Comparison of ENCODE assay signal across 8 cellular contexts in genomic region chr20:21302645-21303060, GRCh38. TPM values are rescaled to one million over a fixed set of nuclear protein-coding genes. Genes with fewer than 3 reads are reported as not detected.
DNase-seq lines count a peak whose midpoint lies in the region; ATAC-seq and TF ChIP-seq lines count a peak whose summit lies in the region.

No MANE protein-coding gene starts in this region.

- no peaks in the 10 kb centered on the region; the same call in 1 of the 2 replicates for H3K36me3 ChIP-seq in HUES64 (ENCODE audit: insufficient read depth, low read length)

- peak overlapping the region; percentile 97 for H3K27ac Mint-ChIP-seq in central memory CD8-positive, alpha-beta T cell (ENCODE audit: low read depth)
- H3K27ac Mint-ChIP-seq in mesothelial cell of epicardium = peak overlapping the region; percentile 70

- TF ChIP-seq CTCF in mesothelial cell of epicardium (IDR thresholded peaks at IDR 0.05; ENCODE audit: unreplicated experiment) = no peak

- no peaks in the 10 kb centered on the region for H3K27me3 ChIP-seq in HUES64 (ENCODE audit: insufficient read depth, low read length)

- peak overlapping the region; percentile 95 for H3K4me3 ChIP-seq in HUES64 (ENCODE audit: low read length)

- peak; percentile 28 for DNase-seq in DMS79 treated with DMSO at 0.1 percent for 48 hours (lab: John Stamatoyannopoulos, UW)
- no peak for DNase-seq in DMS79 (lab: John Stamatoyannopoulos, UW)
- no peak for DNase-seq in central memory CD8-positive, alpha-beta T cell (ENCODE audit: low spot score in 2 of 2)
- no peak for DNase-seq in mesothelial cell of epicardium (ENCODE audit: low spot score in 2 of 2, unreplicated experiment in 2 of 2)
- no peak for DNase-seq in globus pallidus (ENCODE audit: low spot score)
- DNase-seq in NCI-H146 (lab: John Stamatoyannopoulos, UW) = no peak

- H3K4me1 Mint-ChIP-seq in central memory CD8-positive, alpha-beta T cell = peaks cover 26% of the 10 kb centered on the region
- H3K4me1 Mint-ChIP-seq in mesothelial cell of epicardium = peaks cover 16% of the 10 kb centered on the region

- H3K9ac ChIP-seq in HUES64 (ENCODE audit: low read depth, low read length) = peak overlapping the region; percentile 99

- 5% methylated on average over 10 of the region's 12 CpGs for WGBS in HUES64

- ATAC-seq in central memory CD8-positive, alpha-beta T cell (replicated peaks; ENCODE audit: extremely low read depth, poor library complexity, severe bottlenecking) = peak; percentile 27
- ATAC-seq in GM19351 (IDR thresholded peaks at IDR 0.05; ENCODE audit: unreplicated experiment) = no peak

- peak overlapping the region; percentile 89 for H3K4me3 Mint-ChIP-seq in central memory CD8-positive, alpha-beta T cell
- H3K4me3 Mint-ChIP-seq in mesothelial cell of epicardium = peak overlapping the region; percentile 97

- H3K27ac ChIP-seq in HUES64 (ENCODE audit: low read depth, low read length) = peak overlapping the region; percentile 98

- H3K27me3 Mint-ChIP-seq in central memory CD8-positive, alpha-beta T cell = no peaks in the 10 kb centered on the region
- H3K27me3 Mint-ChIP-seq in mesothelial cell of epicardium (ENCODE audit: low read depth) = peaks cover 17% of the 10 kb centered on the region

- H3K36me3 Mint-ChIP-seq in central memory CD8-positive, alpha-beta T cell (ENCODE audit: insufficient read depth) = peaks cover 15% of the 10 kb centered on the region
- no peaks in the 10 kb centered on the region for H3K36me3 Mint-ChIP-seq in mesothelial cell of epicardium

- no peaks in the 10 kb centered on the region for H3K9me3 ChIP-seq in HUES64 (ENCODE audit: insufficient read depth, low read depth, low read length)

- H3K4me1 ChIP-seq in HUES64 (ENCODE audit: insufficient read depth, low read length) = peaks cover 6% of the 10 kb centered on the region; the same call in 1 of the 2 replicates

- H3K9me3 Mint-ChIP-seq in central memory CD8-positive, alpha-beta T cell = no peaks in the 10 kb centered on the region
- no peaks in the 10 kb centered on the region for H3K9me3 Mint-ChIP-seq in mesothelial cell of epicardium

RNA-seq across cellular contexts. Expression of gene XRN2, which starts 0.5 kb away (rescaled TPM):
- polyA plus RNA-seq in HUES64 (2013, experiment 1 of 2) = 121 TPM
- 116 TPM for polyA plus RNA-seq in HUES64 (2013, experiment 2 of 2)
- total RNA-seq in mesothelial cell of epicardium = 76.7 to 79.7 TPM (median 77.0 TPM) in 3 replicates
